ENCODE assay signal across 9 cellular contexts in the genomic region with DNA sequence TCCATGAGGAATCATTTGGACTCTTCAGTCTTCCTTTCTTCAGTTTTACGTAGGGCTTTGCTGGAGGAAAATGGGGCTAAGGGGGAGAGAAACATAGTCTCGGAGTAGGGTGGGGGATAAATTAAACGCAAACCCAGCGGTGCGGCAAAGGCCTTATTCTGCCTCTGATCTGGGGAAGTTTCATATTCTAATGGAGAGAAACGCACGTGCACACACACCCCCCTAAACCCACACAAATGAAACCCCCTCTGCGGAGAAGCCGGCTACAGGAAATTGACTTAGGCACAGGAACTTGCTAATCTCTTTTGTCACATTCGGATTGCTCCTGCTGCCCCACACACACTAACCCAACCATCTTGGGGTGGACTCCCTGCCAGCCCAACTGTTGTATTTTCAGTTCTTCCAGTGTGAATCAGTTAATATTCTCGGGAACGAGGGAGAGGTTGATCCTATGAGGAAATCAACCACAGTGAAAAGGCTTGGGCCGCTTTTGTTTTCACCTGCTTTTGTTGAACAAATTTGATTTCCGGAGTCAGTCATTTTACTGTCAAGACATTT. TPM values are rescaled to one million over a fixed set of nuclear protein-coding genes. Genes with fewer than 3 reads are reported as not detected.
DNase-seq lines count a peak whose midpoint lies in the region; ATAC-seq, FAIRE-seq and TF ChIP-seq lines count a peak whose summit lies in the region.
"Had no signal": no experiment of that assay in that cellular context is flagged by ENCODE, and none has a peak within 500 bp of the region (broad histone marks: within the 10 kb centered on the region; RNA-seq: fewer than 3 reads in every experiment).

A gene with protein sequence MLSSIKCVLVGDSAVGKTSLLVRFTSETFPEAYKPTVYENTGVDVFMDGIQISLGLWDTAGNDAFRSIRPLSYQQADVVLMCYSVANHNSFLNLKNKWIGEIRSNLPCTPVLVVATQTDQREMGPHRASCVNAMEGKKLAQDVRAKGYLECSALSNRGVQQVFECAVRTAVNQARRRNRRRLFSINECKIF (plus strand): TSS at position 308 of the 558 bp plus-strand sequence. CDS start 46,356 bp downstream, outside the sequence.

- no peak for TF ChIP-seq CTCF in spleen (IDR thresholded peaks at IDR 0.05 in 8 of 11, conservative IDR thresholded peaks at IDR 0.05 in 3 of 11)
- no peak for TF ChIP-seq CTCF in sigmoid colon (IDR thresholded peaks at IDR 0.05)

- H3K27me3 ChIP-seq in spleen (replicated peaks in 1 of 7) (no peaks in the 10 kb centered on the region), sigmoid colon (no peaks in the 10 kb centered on the region)

- peaks cover 3% of the 10 kb centered on the region for H3K27me3 Mint-ChIP-seq in activated naive CD8-positive, alpha-beta T cell treated with anti-CD3 and anti-CD28 coated beads for 36 hours

- H3K36me3 Mint-ChIP-seq in activated naive CD8-positive, alpha-beta T cell treated with anti-CD3 and anti-CD28 coated beads for 36 hours, result peaks cover 49% of the 10 kb centered on the region

- H3K4me1 ChIP-seq in spleen (peaks cover 3 to 96% (median 38%) of the 10 kb centered on the region in 6 donors), sigmoid colon (no peaks in the 10 kb centered on the region)

- 10 to 24% (median 16%) methylated on average over 14 of the region's 14 CpGs for WGBS in spleen, 5 donors
- 48 to 76% methylated on average over 14 of the region's 14 CpGs for WGBS in sigmoid colon, 2 donors

- H3K4me3 ChIP-seq in spleen (peak within 1 kb of the TSS; percentile 45 to 79 (median 56)), sigmoid colon (no peak within 1 kb of the TSS)

- FAIRE-seq in H54 (lab: Jason Lieb, UNC), result no peak

- TF ChIP-seq POLR2A in GM19193 (IDR thresholded peaks at IDR 0.05; ENCODE audit: extremely low read depth, insufficient read depth, insufficient read length) (peak; percentile 83), spleen (IDR thresholded peaks at IDR 0.05) (peak; percentile 36 to 80 (median 75)), sigmoid colon (IDR thresholded peaks at IDR 0.05) (no peak), H54 (IDR thresholded peaks at IDR 0.05; ENCODE audit: low read depth, low read length) (no peak)

- ATAC-seq in HG03045 (IDR thresholded peaks at IDR 0.05; ENCODE audit: unreplicated experiment), result no peak

- no peak for TF ChIP-seq EP300 in sigmoid colon (IDR thresholded peaks at IDR 0.05)

- H3K36me3 ChIP-seq in spleen (no peaks in the 10 kb centered on the region), sigmoid colon (no peaks in the 10 kb centered on the region)

- intact Hi-C loops in spleen (cut with DNase I; ENCODE audit: low total_unique reads), result no loop called here
- intact Hi-C loops in sigmoid colon (cut with DNase I), result no loop called here

- H3K4me3 Mint-ChIP-seq in activated naive CD8-positive, alpha-beta T cell treated with anti-CD3 and anti-CD28 coated beads for 36 hours, result peak within 1 kb of the TSS; percentile 93

- H3K9me3 ChIP-seq in spleen (no peaks in the 10 kb centered on the region), sigmoid colon (no peaks in the 10 kb centered on the region)

- peak within 1 kb of the TSS; percentile 97 for H3K27ac Mint-ChIP-seq in activated naive CD8-positive, alpha-beta T cell treated with anti-CD3 and anti-CD28 coated beads for 36 hours

- peaks cover 47% of the 10 kb centered on the region for H3K4me1 Mint-ChIP-seq in activated naive CD8-positive, alpha-beta T cell treated with anti-CD3 and anti-CD28 coated beads for 36 hours

- peak within 1 kb of the TSS; percentile 80 to 94 (median 89) for H3K27ac ChIP-seq in spleen
- peak within 1 kb of the TSS in 1 of 4 donors; percentile 5 for H3K27ac ChIP-seq in sigmoid colon

- no peaks in the 10 kb centered on the region for H3K9me3 Mint-ChIP-seq in activated naive CD8-positive, alpha-beta T cell treated with anti-CD3 and anti-CD28 coated beads for 36 hours

- peak; percentile 66 for DNase-seq in T follicular helper cell (ENCODE audit: low read depth)
- peak; percentile 82 for DNase-seq in activated naive CD8-positive, alpha-beta T cell treated with anti-CD3 and anti-CD28 coated beads for 36 hours
- peak; percentile 83 for DNase-seq in spleen
- no peak for DNase-seq in sigmoid colon
- DNase-seq in H54 (ENCODE audit: insufficient read length, low spot score), result no peak
- DNase-seq in HT-29 (ENCODE audit: low spot score), result no peak

RNA-seq across cellular contexts. Expression of the gene that starts here (rescaled TPM):
- 100 to 1,000 TPM; 112 to 114 TPM for total RNA-seq in activated naive CD8-positive, alpha-beta T cell treated with anti-CD3 and anti-CD28 coated beads for 36 hours
- total RNA-seq in spleen (100 to 1,000 TPM in 1 of 7 donors, 10 to 100 TPM in 6; 51.4 to 100 (median 72.0) TPM), sigmoid colon (1 to 10 TPM in 2 of 4 donors, under 1 TPM in 2; 0.49 to 1.4 (median 1.0) TPM)
- polyA plus RNA-seq in spleen (100 to 1,000 TPM in 1 of 3 donors, 10 to 100 TPM in 2; 70.3 to 112 (median 76.6) TPM), sigmoid colon (10 to 100 TPM in 1 of 3 donors, 1 to 10 TPM in 2; 2.5 to 38.8 (median 4.2) TPM)
- total RNA-seq in HT-29 (2014; rRNA removed; shearing (Covaris generic)), result not detected in 2 replicates
- total RNA-seq: HT1080 had no signal

Comparison
In these comparisons a context has a peak if more than half of its experiments do, and no peak if none do; other contexts are left out.
1. RNA of the gene that starts here (total RNA-seq): 112 to 114 TPM in activated naive CD8-positive, alpha-beta T cell treated with anti-CD3 and anti-CD28 coated beads for 36 hours and 51.4 to 100 TPM in spleen; 0.49 to 1.4 TPM in sigmoid colon and not detected in HT-29; every median in the first group is over 10 times any median in the second.
2. POLR2A ChIP-seq: peak in GM19193 (single experiment) and spleen (3 of 3); none in sigmoid colon (0 of 2) and H54 (single experiment).
3. DNase-seq: peak in T follicular helper cell (single experiment), activated naive CD8-positive, alpha-beta T cell treated with anti-CD3 and anti-CD28 coated beads for 36 hours (single experiment) and spleen (single experiment); none in sigmoid colon (single experiment), H54 (single experiment) and HT-29 (single experiment).
4. H3K4me3 ChIP-seq: peak in spleen (8 of 8); none in sigmoid colon (0 of 4).